Comparison of ENCODE assay signal across 16 cellular contexts in the genomic region with DNA sequence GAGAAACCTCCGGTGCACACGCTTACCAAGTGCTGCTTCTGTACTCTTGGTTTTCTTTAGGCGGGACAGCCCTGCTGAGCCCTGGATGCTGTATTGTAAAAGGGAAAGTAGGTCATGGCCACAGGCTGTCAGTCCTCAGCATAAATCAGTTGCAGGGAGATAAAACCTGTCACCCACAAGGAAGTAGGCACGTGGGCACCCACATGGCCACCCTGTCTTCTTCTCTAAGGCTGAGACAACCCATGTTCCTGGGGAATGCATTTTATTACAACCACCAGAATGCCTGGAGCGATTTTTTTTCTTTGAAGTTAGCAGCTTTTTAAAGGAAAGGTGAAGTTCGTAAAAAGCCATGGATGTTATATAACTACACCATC. TPM values are rescaled to one million over a fixed set of nuclear protein-coding genes. Genes with fewer than 3 reads are reported as not detected.
DNase-seq lines count a peak whose midpoint lies in the region; ATAC-seq and TF ChIP-seq lines count a peak whose summit lies in the region.
"Had no signal": no experiment of that assay in that cellular context is flagged by ENCODE, and none has a peak within 500 bp of the region (broad histone marks: within the 10 kb centered on the region; RNA-seq: fewer than 3 reads in every experiment).

No MANE protein-coding gene starts in this region.

- intact Hi-C loops in ovary (cut with DNase I), result no loop called here

- H3K27me3 Mint-ChIP-seq in T-cell, result peaks cover 0 to 16% of the 10 kb centered on the region in 2 donors
- peaks cover 5% of the 10 kb centered on the region for H3K27me3 Mint-ChIP-seq in activated naive CD8-positive, alpha-beta T cell treated with anti-CD3 and anti-CD28 coated beads for 36 hours
- H3K27me3 Mint-ChIP-seq: activated CD4-positive, alpha-beta T cell treated with anti-CD3 and anti-CD28 coated beads, Interleukin-2, amount 10 ng/mL, durations not matched to agents 24 days and 14 days had no signal

- peaks cover 0 to 16% (median 3%) of the 10 kb centered on the region in 3 donors for H3K4me1 Mint-ChIP-seq in T-cell
- no peaks in the 10 kb centered on the region for H3K4me1 Mint-ChIP-seq in activated naive CD8-positive, alpha-beta T cell treated with anti-CD3 and anti-CD28 coated beads for 36 hours
- H3K4me1 Mint-ChIP-seq: activated CD4-positive, alpha-beta T cell treated with anti-CD3 and anti-CD28 coated beads, Interleukin-2, amount 10 ng/mL, durations not matched to agents 24 days and 14 days; activated naive CD4-positive, alpha-beta T cell treated with anti-CD3 and anti-CD28 coated beads, Interleukin-2, amount 50 U/mL, for 24 hours had no signal

- POLR2A ChIA-PET in T-cell (lab: Charles Lee), result no interaction called here

- H3K4me1 ChIP-seq in ovary (ENCODE audit: insufficient read depth), result peaks cover 23% of the 10 kb centered on the region

- in situ Hi-C loops in Caki2 (cut with HindIII; ENCODE audit: low pct_unique_long_range_greater_than_20kb, low sequenced_read_pairs), result no loop called here
- in situ Hi-C loops in GM13977 (cut with MboI; ENCODE audit: low pct_unique_long_range_greater_than_20kb, low sequenced_read_pairs, unreplicated experiment), result no loop called here

- TF ChIP-seq CTCF in fibroblast of mammary gland (conservative IDR thresholded peaks at IDR 0.05; ENCODE audit: control insufficient read depth, insufficient read depth, low read depth, low read length) (no peak), ovary (IDR thresholded peaks at IDR 0.05) (no peak), GM13977 (IDR thresholded peaks at IDR 0.05; ENCODE audit: extremely low read depth, insufficient read depth, missing control alignments) (no peak)

- TF ChIP-seq EP300 in ovary (IDR thresholded peaks at IDR 0.05), result no peak

- H3K4me3 ChIP-seq in fibroblast of mammary gland (ENCODE audit: control insufficient read depth, low read depth, low read length) (no peak overlapping the region), ovary (no peak overlapping the region)
- H3K4me3 ChIP-seq: coronary artery, neural progenitor cell had no signal

- H3K27ac Mint-ChIP-seq in T-cell, result peak overlapping the region; percentile 9 to 70
- H3K27ac Mint-ChIP-seq in activated naive CD8-positive, alpha-beta T cell treated with anti-CD3 and anti-CD28 coated beads for 36 hours, result no peak overlapping the region
- H3K27ac Mint-ChIP-seq: activated CD4-positive, alpha-beta T cell treated with anti-CD3 and anti-CD28 coated beads, Interleukin-2, amount 10 ng/mL, durations not matched to agents 24 days and 14 days; activated naive CD4-positive, alpha-beta T cell treated with anti-CD3 and anti-CD28 coated beads, Interleukin-2, amount 50 U/mL, for 24 hours; neural progenitor cell; stimulated activated naive CD8-positive, alpha-beta T cell treated with anti-CD3 and anti-CD28 coated beads, Interleukin-15, Interleukin-2, amounts not matched to agents 100 ng/mL and 50 ng/mL, for 24 hours had no signal

- DNase-seq in Caki2 (ENCODE audit: low read depth) (peak; percentile 16), T-cell (peak in 11 of 34 experiments; percentile 0 to 17 (median 2)), fibroblast of mammary gland (ENCODE audit: low read depth) (peak; percentile 11), ovary (peak; percentile 28 to 41 (median 40)), GM13977 (ENCODE audit: low spot score) (no peak)
- DNase-seq in activated naive CD8-positive, alpha-beta T cell treated with anti-CD3 and anti-CD28 coated beads for 36 hours, result no peak
- DNase-seq: activated CD4-positive, alpha-beta T cell treated with anti-CD3 and anti-CD28 coated beads, Interleukin-2, amount 10 ng/mL, durations not matched to agents 24 days and 14 days; HCEC 1CT; NCI-H2081; SW 1271 had no signal

- H3K27ac ChIP-seq in ovary, result peak overlapping the region in 1 of 2 donors; percentile 24
- H3K27ac ChIP-seq: coronary artery, neural progenitor cell had no signal

- H3K36me3 Mint-ChIP-seq in T-cell, result no peaks in the 10 kb centered on the region
- no peaks in the 10 kb centered on the region for H3K36me3 Mint-ChIP-seq in activated naive CD8-positive, alpha-beta T cell treated with anti-CD3 and anti-CD28 coated beads for 36 hours
- H3K36me3 Mint-ChIP-seq: activated naive CD4-positive, alpha-beta T cell treated with anti-CD3 and anti-CD28 coated beads, Interleukin-2, amount 50 U/mL, for 24 hours; neural progenitor cell had no signal

- TF ChIP-seq POLR2A in ovary (IDR thresholded peaks at IDR 0.05), result no peak

- H3K36me3 ChIP-seq in ovary, result no peaks in the 10 kb centered on the region
- H3K36me3 ChIP-seq: neural progenitor cell had no signal

- peak overlapping the region in 1 of 3 donors; percentile 26 for H3K4me3 Mint-ChIP-seq in T-cell
- H3K4me3 Mint-ChIP-seq in activated naive CD8-positive, alpha-beta T cell treated with anti-CD3 and anti-CD28 coated beads for 36 hours, result no peak overlapping the region
- H3K4me3 Mint-ChIP-seq: activated CD4-positive, alpha-beta T cell treated with anti-CD3 and anti-CD28 coated beads, Interleukin-2, amount 10 ng/mL, durations not matched to agents 24 days and 14 days; activated naive CD4-positive, alpha-beta T cell treated with anti-CD3 and anti-CD28 coated beads, Interleukin-2, amount 50 U/mL, for 24 hours; neural progenitor cell; stimulated activated naive CD8-positive, alpha-beta T cell treated with anti-CD3 and anti-CD28 coated beads, Interleukin-15, Interleukin-2, amounts not matched to agents 100 ng/mL and 50 ng/mL, for 24 hours had no signal

- H3K9me3 Mint-ChIP-seq in T-cell, result no peaks in the 10 kb centered on the region
- H3K9me3 Mint-ChIP-seq in activated naive CD8-positive, alpha-beta T cell treated with anti-CD3 and anti-CD28 coated beads for 36 hours, result no peaks in the 10 kb centered on the region
- H3K9me3 Mint-ChIP-seq: activated CD4-positive, alpha-beta T cell treated with anti-CD3 and anti-CD28 coated beads, Interleukin-2, amount 10 ng/mL, durations not matched to agents 24 days and 14 days; activated naive CD4-positive, alpha-beta T cell treated with anti-CD3 and anti-CD28 coated beads, Interleukin-2, amount 50 U/mL, for 24 hours; neural progenitor cell; stimulated activated naive CD8-positive, alpha-beta T cell treated with anti-CD3 and anti-CD28 coated beads, Interleukin-15, Interleukin-2, amounts not matched to agents 100 ng/mL and 50 ng/mL, for 24 hours had no signal

- no peaks in the 10 kb centered on the region for H3K27me3 ChIP-seq in ovary
- H3K27me3 ChIP-seq: neural progenitor cell had no signal

- 22 to 33% (median 31%) methylated on average over 6 of the region's 6 CpGs for WGBS in ovary, 3 donors

- no peaks in the 10 kb centered on the region for H3K9me3 ChIP-seq in ovary

- ATAC-seq in T-cell (replicated peaks in 1 of 4), result peak in 2 of 4 experiments; percentile 57 to 59
- no peak for ATAC-seq in HG03460 (IDR thresholded peaks at IDR 0.05; ENCODE audit: unreplicated experiment)
- no peak for ATAC-seq in GM18520 (IDR thresholded peaks at IDR 0.05; ENCODE audit: unreplicated experiment)

- CTCF ChIA-PET in T-cell (lab: Charles Lee), result no interaction called here

RNA-seq across cellular contexts. Expression of a gene that starts 59.3 kb away (rescaled TPM):
- total RNA-seq in Caki2 (2014; rRNA removed; shearing (Covaris generic); ENCODE audit: low replicate concordance), result 2.4 and 2.5 TPM in 2 replicates
- total RNA-seq in T-cell (not detected), ovary (1 to 10 TPM in 1 of 7 donors, under 1 TPM in 4, not detected in 2; 0.17 to 1.3 (median 0.38) TPM)
- under 1 TPM; 0.04 to 0.20 TPM for polyA plus RNA-seq in ovary
- total RNA-seq in activated naive CD8-positive, alpha-beta T cell treated with anti-CD3 and anti-CD28 coated beads for 36 hours, result not detected
- total RNA-seq: activated CD4-positive, alpha-beta T cell treated with anti-CD3 and anti-CD28 coated beads, Interleukin-2, amount 10 ng/mL, durations not matched to agents 24 days and 14 days had no signal

Comparison
In these comparisons a context has a peak if more than half of its experiments do, and no peak if none do; other contexts are left out.
1. DNase-seq: peak in Caki2 (single experiment), fibroblast of mammary gland (single experiment) and ovary (5 of 5); none in GM13977 (single experiment) and activated naive CD8-positive, alpha-beta T cell treated with anti-CD3 and anti-CD28 coated beads for 36 hours (single experiment).